ENCODE assay signal across 27 cellular contexts in genomic region chr4:182248295-182248694, GRCh38.
"Had no signal": no experiment of that assay in that cellular context is flagged by ENCODE, and none has a peak within 500 bp of the region (broad histone marks: within the 10 kb centered on the region; RNA-seq: fewer than 3 reads in every experiment).

No MANE protein-coding gene starts in this region.

- DNase-seq: colonic mucosa; cortex of kidney; effector CD8-positive, alpha-beta T cell; effector memory CD8-positive, alpha-beta T cell; endodermal cell; erythroblast; esophagus squamous epithelium; foreskin fibroblast; foreskin melanocyte; gastrocnemius medialis; glutamatergic neuron; head of caudate nucleus; heart right ventricle; hippocampal formation; left cardiac atrium; left lung; left ventricle myocardium superior; lower lobe of right lung; mesenchymal stem cell; mucosa of descending colon had no signal

- ATAC-seq: effector memory CD8-positive, alpha-beta T cell; esophagus mucosa; gastrocnemius medialis; heart right ventricle; left cardiac atrium; left lung; left ventricle myocardium superior; lower lobe of right lung; mucosa of descending colon had no signal

- H3K9me3 Mint-ChIP-seq: mesothelial cell of epicardium had no signal

- H3K4me1 ChIP-seq: colonic mucosa, gastrocnemius medialis, left lung, lower lobe of right lung had no signal

- H3K9me3 ChIP-seq: colonic mucosa, esophagus squamous epithelium, left lung, lower lobe of right lung, mucosa of descending colon had no signal

- H3K4me3 Mint-ChIP-seq: dendritic cell treated with granulocyte-macrophage colony-stimulating factor and Interleukin-4, amounts not matched to agents 40 ng/mL and 50 ng/mL, for 4 days; effector memory CD8-positive, alpha-beta T cell; endodermal cell; mesothelial cell of epicardium had no signal

- H3K27me3 ChIP-seq: colonic mucosa, esophagus squamous epithelium, gastrocnemius medialis, left lung had no signal

- H3K4me3 ChIP-seq: colonic mucosa, esophagus squamous epithelium, gastrocnemius medialis, heart right ventricle, left lung, lower lobe of right lung, mucosa of descending colon had no signal

- H3K27ac ChIP-seq: colonic mucosa, epithelial cell of prostate, esophagus squamous epithelium, gastrocnemius medialis, heart right ventricle, left lung, lower lobe of right lung had no signal

- H3K36me3 ChIP-seq: colonic mucosa, esophagus squamous epithelium, gastrocnemius medialis, heart right ventricle, left lung, lower lobe of right lung had no signal

- H3K27me3 Mint-ChIP-seq: dendritic cell treated with granulocyte-macrophage colony-stimulating factor and Interleukin-4, amounts not matched to agents 40 ng/mL and 50 ng/mL, for 4 days had no signal

- H3K27ac Mint-ChIP-seq: dendritic cell treated with granulocyte-macrophage colony-stimulating factor and Interleukin-4, amounts not matched to agents 40 ng/mL and 50 ng/mL, for 4 days; effector memory CD8-positive, alpha-beta T cell; endodermal cell; mesothelial cell of epicardium had no signal

- FAIRE-seq: endometrium, islet of Langerhans, keratinocyte had no signal
